8 cellular contexts compared by ENCODE assay signal in the genomic region with DNA sequence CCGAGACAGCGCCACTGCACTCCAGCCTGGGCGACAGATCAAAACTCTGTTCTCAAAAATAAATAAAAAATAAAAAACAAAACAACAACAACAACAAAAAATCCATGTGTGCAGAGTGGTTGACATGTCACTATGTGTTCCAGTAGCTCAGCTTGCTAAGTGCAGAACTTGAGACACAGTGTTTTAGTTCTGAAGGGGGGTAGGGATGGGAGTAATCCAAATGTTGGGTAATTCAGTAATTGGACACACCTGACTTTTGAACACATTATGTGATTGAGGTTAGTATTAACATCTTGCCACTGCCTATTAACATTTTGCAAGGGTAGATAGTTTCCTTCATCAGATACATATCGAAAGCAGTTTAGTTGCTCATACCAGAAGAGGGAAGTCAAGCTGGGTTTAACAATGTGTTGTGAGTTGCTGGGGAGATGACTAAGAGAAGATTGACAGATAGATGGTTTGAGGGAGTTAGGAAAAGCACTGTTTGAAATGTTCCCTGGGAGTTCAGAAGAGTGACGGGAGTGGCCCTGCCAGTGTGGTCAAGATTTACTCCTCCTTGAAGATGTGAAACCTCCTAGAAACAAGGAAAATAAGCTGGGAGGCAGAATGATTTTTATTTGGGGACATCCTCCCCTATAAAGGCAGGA. TPM values are rescaled to one million over a fixed set of nuclear protein-coding genes. Genes with fewer than 3 reads are reported as not detected.
A peak's percentile ranks its signal among the peaks of the same experiment; 100 is the strongest.
DNase-seq lines count a peak whose midpoint lies in the region; ATAC-seq and TF ChIP-seq lines count a peak whose summit lies in the region.

No MANE protein-coding gene starts in this region.

- peak; percentile 49 for DNase-seq in activated CD8-positive, alpha-beta memory T cell treated with anti-CD3 and anti-CD28 coated beads, Interleukin-2, amount 10 ng/mL, durations not matched to agents 7 days and 5 days
- DNase-seq in activated CD8-positive, alpha-beta memory T cell treated with anti-CD3 and anti-CD28 coated beads, Interleukin-2, amount 50 U/mL, for 4 hours = no peak
- DNase-seq in HFFc6 (peak; percentile 78), NAMALWA (ENCODE audit: low spot score) (peak; percentile 26), choroid plexus epithelial cell (ENCODE audit: low read depth) (peak; percentile 69), medulla oblongata (ENCODE audit: extremely low spot score) (peak; percentile 60), occipital lobe (lab: John Stamatoyannopoulos, UW) (no peak), epidermal melanocyte (ENCODE audit: insufficient read length, low spot score) (no peak)

- peak; percentile 78 for ATAC-seq in activated CD8-positive, alpha-beta memory T cell treated with anti-CD3 and anti-CD28 coated beads, Interleukin-2, amount 10 ng/mL, durations not matched to agents 7 days and 5 days

- peaks cover 30% of the 10 kb centered on the region for H3K36me3 Mint-ChIP-seq in activated CD8-positive, alpha-beta memory T cell treated with anti-CD3 and anti-CD28 coated beads, Interleukin-2, amount 10 ng/mL, durations not matched to agents 7 days and 5 days
- H3K36me3 Mint-ChIP-seq in HFFc6 (ENCODE audit: low read depth) = no peaks in the 10 kb centered on the region

- CTCF ChIA-PET in activated CD8-positive, alpha-beta memory T cell treated with anti-CD3 and anti-CD28 coated beads, Interleukin-2, amount 10 ng/mL, durations not matched to agents 7 days and 5 days (lab: Charles Lee) = interaction anchor here (0.8 to 1.5 kb wide), 7 partner anchors 9 to 408 kb away, joined by 3 to 5 read pairs (median 3); a partner anchor contains a TSS

- no peaks in the 10 kb centered on the region for H3K9me3 Mint-ChIP-seq in activated CD8-positive, alpha-beta memory T cell treated with anti-CD3 and anti-CD28 coated beads, Interleukin-2, amount 10 ng/mL, durations not matched to agents 7 days and 5 days (ENCODE audit: low read depth)
- no peaks in the 10 kb centered on the region for H3K9me3 Mint-ChIP-seq in HFFc6

- H3K27ac Mint-ChIP-seq in activated CD8-positive, alpha-beta memory T cell treated with anti-CD3 and anti-CD28 coated beads, Interleukin-2, amount 10 ng/mL, durations not matched to agents 7 days and 5 days = no peak overlapping the region
- no peak overlapping the region for H3K27ac Mint-ChIP-seq in HFFc6

- H3K4me3 ChIP-seq in choroid plexus epithelial cell (ENCODE audit: low read depth, low read length) = peak overlapping the region; percentile 58

- H3K27me3 Mint-ChIP-seq in activated CD8-positive, alpha-beta memory T cell treated with anti-CD3 and anti-CD28 coated beads, Interleukin-2, amount 10 ng/mL, durations not matched to agents 7 days and 5 days = no peaks in the 10 kb centered on the region
- peaks cover 5% of the 10 kb centered on the region for H3K27me3 Mint-ChIP-seq in HFFc6 (ENCODE audit: insufficient read depth)

- peaks cover 23% of the 10 kb centered on the region for H3K4me1 Mint-ChIP-seq in activated CD8-positive, alpha-beta memory T cell treated with anti-CD3 and anti-CD28 coated beads, Interleukin-2, amount 10 ng/mL, durations not matched to agents 7 days and 5 days
- H3K4me1 Mint-ChIP-seq in HFFc6 (ENCODE audit: low read depth) = peaks cover 23% of the 10 kb centered on the region

- no peak overlapping the region for H3K4me3 Mint-ChIP-seq in activated CD8-positive, alpha-beta memory T cell treated with anti-CD3 and anti-CD28 coated beads, Interleukin-2, amount 10 ng/mL, durations not matched to agents 7 days and 5 days
- H3K4me3 Mint-ChIP-seq in HFFc6 = no peak overlapping the region

- TF ChIP-seq CTCF in HFFc6 (IDR thresholded peaks at IDR 0.05) = no peak
- TF ChIP-seq CTCF in choroid plexus epithelial cell (conservative IDR thresholded peaks at IDR 0.05; ENCODE audit: low read depth, low read length) = no peak

RNA-seq across cellular contexts. Expression of a gene that starts 0.9 kb away (rescaled TPM):
- 10 to 100 TPM; 10.1 to 12.9 TPM for total RNA-seq in activated CD8-positive, alpha-beta memory T cell treated with anti-CD3 and anti-CD28 coated beads, Interleukin-2, amount 10 ng/mL, durations not matched to agents 7 days and 5 days
- 1 to 10 TPM; 3.0 to 5.3 (median 3.8) TPM for total RNA-seq in HFFc6 (2021; fragmentation: NEBNext Ultra II Directional; extraction: Animal tissue kit (Norgen Biotek cat#: 25700))
- total RNA-seq in occipital lobe = 0.94 TPM

RNA-seq across cellular contexts. Expression of a gene that starts 47.2 kb away (rescaled TPM):
- 1 to 10 TPM; 1.1 to 1.2 TPM for total RNA-seq in activated CD8-positive, alpha-beta memory T cell treated with anti-CD3 and anti-CD28 coated beads, Interleukin-2, amount 10 ng/mL, durations not matched to agents 7 days and 5 days
- total RNA-seq in HFFc6 (2021; fragmentation: NEBNext Ultra II Directional; extraction: Animal tissue kit (Norgen Biotek cat#: 25700)) = not detected
- not detected for total RNA-seq in occipital lobe

Comparison
In these comparisons a context has a peak if more than half of its experiments do, and no peak if none do; other contexts are left out.
1. DNase-seq: peak in activated CD8-positive, alpha-beta memory T cell treated with anti-CD3 and anti-CD28 coated beads, Interleukin-2, amount 10 ng/mL, durations not matched to agents 7 days and 5 days (single experiment), HFFc6 (single experiment), NAMALWA (single experiment), choroid plexus epithelial cell (single experiment) and medulla oblongata (single experiment); none in activated CD8-positive, alpha-beta memory T cell treated with anti-CD3 and anti-CD28 coated beads, Interleukin-2, amount 50 U/mL, for 4 hours (single experiment), occipital lobe (single experiment) and epidermal melanocyte (single experiment).